1 cellular context compared by ENCODE assay signal in the genomic region with DNA sequence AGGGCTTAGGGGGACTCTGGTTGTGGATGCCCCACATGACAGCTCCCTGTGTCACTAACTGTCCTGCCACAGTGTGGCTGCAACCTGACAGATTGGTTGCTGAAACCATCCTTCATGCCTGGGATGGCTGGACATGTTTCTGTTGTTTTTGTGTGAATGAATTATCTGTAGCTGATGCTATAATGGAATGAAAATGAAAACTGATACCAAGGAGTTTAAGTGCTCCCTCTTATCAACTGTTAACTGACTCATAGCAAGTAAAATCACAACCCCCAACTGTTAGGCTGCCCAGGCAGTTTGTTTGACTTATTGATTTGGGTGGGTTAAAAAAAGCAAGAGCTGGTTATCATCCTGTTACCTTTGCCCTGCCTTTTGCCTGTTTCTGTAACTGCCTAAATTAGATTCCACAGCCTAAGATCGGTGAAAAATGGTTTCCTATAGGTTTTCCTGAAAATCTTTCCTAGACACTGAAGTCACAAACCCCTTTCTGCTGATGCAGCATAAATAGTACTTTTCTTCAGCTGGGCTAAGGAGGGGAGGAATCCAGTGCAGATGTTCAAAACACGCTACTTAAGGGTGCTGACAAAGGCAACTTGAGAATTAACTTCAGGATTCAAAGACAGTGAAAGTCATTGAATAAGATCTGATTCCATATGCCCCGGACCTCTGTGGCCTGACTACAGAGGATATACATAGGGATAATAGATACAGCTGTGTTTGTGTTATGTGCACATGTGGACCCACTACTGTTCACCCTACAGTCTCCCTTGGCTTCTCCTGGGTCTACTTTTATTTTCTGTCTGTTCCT.
TF ChIP-seq lines count a peak whose summit lies in the region.

No MANE protein-coding gene starts in this region.

TF ChIP-seq in HepG2, 621 proteins besides CTCF, POLR2A, EP300 and RAD21 (continued from another document and continues in another):
- TF ChIP-seq NAIF1 (CRISPR knock-in tag; IDR thresholded peaks at IDR 0.05; ENCODE audit: borderline replicate concordance) (no peak; the same call in 1 of the 2 replicates), ZNF816 (CRISPR knock-in tag; IDR thresholded peaks at IDR 0.05; ENCODE audit: borderline replicate concordance) (no peak), KLF13 (CRISPR knock-in tag; IDR thresholded peaks at IDR 0.05) (no peak), ZNF382 (CRISPR knock-in tag; IDR thresholded peaks at IDR 0.05; ENCODE audit: borderline replicate concordance) (no peak), ZNF773 (CRISPR knock-in tag; IDR thresholded peaks at IDR 0.05; ENCODE audit: borderline replicate concordance) (no peak), ZNF431 (CRISPR knock-in tag; IDR thresholded peaks at IDR 0.05; ENCODE audit: borderline replicate concordance, low read depth) (0 out of 2 replicates have a peak, but pooled peaks have one; percentile 40), ARID2 (CRISPR knock-in tag; IDR thresholded peaks at IDR 0.05; ENCODE audit: borderline replicate concordance) (peak; percentile 73; the same call in 1 of the 2 replicates), SKI (IDR thresholded peaks at IDR 0.05; ENCODE audit: partially characterized antibody) (no peak), NFATC3 (CRISPR knock-in tag; IDR thresholded peaks at IDR 0.05) (no peak), ZNF550 (CRISPR knock-in tag; IDR thresholded peaks at IDR 0.05; ENCODE audit: borderline replicate concordance) (no peak), ZNF251 (CRISPR knock-in tag; IDR thresholded peaks at IDR 0.05) (no peak), HOXD1 (CRISPR knock-in tag; IDR thresholded peaks at IDR 0.05) (no peak), ZNF253 (CRISPR knock-in tag; IDR thresholded peaks at IDR 0.05; ENCODE audit: borderline replicate concordance) (no peak), ZMYM2 (CRISPR knock-in tag; IDR thresholded peaks at IDR 0.05) (no peak), ZNF777 (CRISPR knock-in tag; IDR thresholded peaks at IDR 0.05) (no peak), PLRG1 (conservative IDR thresholded peaks at IDR 0.05) (no peak), ZNF75D (CRISPR knock-in tag; IDR thresholded peaks at IDR 0.05; ENCODE audit: borderline replicate concordance) (no peak), ATAD3A (CRISPR knock-in tag; IDR thresholded peaks at IDR 0.05) (no peak), ZNF10 (CRISPR knock-in tag; IDR thresholded peaks at IDR 0.05; ENCODE audit: borderline replicate concordance, low read depth) (no peak), ZNF629 (CRISPR knock-in tag; conservative IDR thresholded peaks at IDR 0.05) (no peak), ZNF652 (CRISPR knock-in tag; IDR thresholded peaks at IDR 0.05; ENCODE audit: borderline replicate concordance, low read depth) (peak; percentile 54; the same call in 1 of the 2 replicates), MTA3 (CRISPR knock-in tag; IDR thresholded peaks at IDR 0.05) (no peak), ZFP41 (CRISPR knock-in tag; IDR thresholded peaks at IDR 0.05; ENCODE audit: borderline replicate concordance) (no peak), WIZ (CRISPR knock-in tag; IDR thresholded peaks at IDR 0.05) (no peak), DMAP1 (CRISPR knock-in tag; IDR thresholded peaks at IDR 0.05) (no peak), CENPX (CRISPR knock-in tag; IDR thresholded peaks at IDR 0.05) (no peak), SRSF1 (optimal IDR thresholded peaks at IDR 0.05; ENCODE audit: low read depth, low read length) (no peak), ZNF546 (CRISPR knock-in tag; conservative IDR thresholded peaks at IDR 0.05) (no peak), NR2F2 (IDR thresholded peaks at IDR 0.05; ENCODE audit: borderline replicate concordance, low read depth) (peak; percentile 72; the same call in 1 of the 2 replicates), STAG1 (CRISPR knock-in tag; IDR thresholded peaks at IDR 0.05) (no peak), ZKSCAN8 (CRISPR knock-in tag; IDR thresholded peaks at IDR 0.05; ENCODE audit: borderline replicate concordance) (peak; percentile 77; the same call in 1 of the 2 replicates), ZNF451 (CRISPR knock-in tag; IDR thresholded peaks at IDR 0.05) (no peak), POLR2AphosphoS2 (IDR thresholded peaks at IDR 0.05; ENCODE audit: low read depth, low read length) (no peak), NPAS2 (CRISPR knock-in tag; IDR thresholded peaks at IDR 0.05; ENCODE audit: borderline replicate concordance) (no peak), AGO2 (optimal IDR thresholded peaks at IDR 0.05; ENCODE audit: low read depth, low read length) (no peak), ELF1 (CRISPR knock-in tag; IDR thresholded peaks at IDR 0.05) (0 out of 2 replicates have a peak, but pooled peaks have one; percentile 24), POGZ (CRISPR knock-in tag; IDR thresholded peaks at IDR 0.05) (peak; percentile 33; the same call in 1 of the 2 replicates), ATF7 (IDR thresholded peaks at IDR 0.05) (no peak), ATF7 (CRISPR knock-in tag; IDR thresholded peaks at IDR 0.05) (no peak), ARNTL (CRISPR knock-in tag; IDR thresholded peaks at IDR 0.05) (no peak), MED8 (CRISPR knock-in tag; IDR thresholded peaks at IDR 0.05; ENCODE audit: insufficient replicate concordance) (no peak), ZNF20 (CRISPR knock-in tag; IDR thresholded peaks at IDR 0.05) (no peak), SP5 (CRISPR knock-in tag; IDR thresholded peaks at IDR 0.05; ENCODE audit: borderline replicate concordance, low read depth) (peak; percentile 64; the same call in 1 of the 2 replicates), JUNB (CRISPR knock-in tag; IDR thresholded peaks at IDR 0.05; ENCODE audit: borderline replicate concordance) (peak; percentile 75), XBP1 (CRISPR knock-in tag; IDR thresholded peaks at IDR 0.05) (no peak), SOX13 (IDR thresholded peaks at IDR 0.05) (peak; percentile 24; the same call in 1 of the 2 replicates), SOX13 (CRISPR knock-in tag; conservative IDR thresholded peaks at IDR 0.05 in 1 of 2, IDR thresholded peaks at IDR 0.05 in 1 of 2) (peak in 1 of 2 experiments; percentile 87; a peak in 2 of 4 replicates), RBFOX2 (IDR thresholded peaks at IDR 0.05; ENCODE audit: low read depth, low read length) (no peak), SP4 (CRISPR knock-in tag; IDR thresholded peaks at IDR 0.05) (no peak), ZBTB8A (CRISPR knock-in tag; IDR thresholded peaks at IDR 0.05; ENCODE audit: borderline replicate concordance, low read depth) (no peak), FOXA1 (IDR thresholded peaks at IDR 0.05) (no peak), FOXA1 (CRISPR knock-in tag; IDR thresholded peaks at IDR 0.05) (peak; percentile 39; the same call in 1 of the 2 replicates)
- TF ChIP-seq, protein P1, sequence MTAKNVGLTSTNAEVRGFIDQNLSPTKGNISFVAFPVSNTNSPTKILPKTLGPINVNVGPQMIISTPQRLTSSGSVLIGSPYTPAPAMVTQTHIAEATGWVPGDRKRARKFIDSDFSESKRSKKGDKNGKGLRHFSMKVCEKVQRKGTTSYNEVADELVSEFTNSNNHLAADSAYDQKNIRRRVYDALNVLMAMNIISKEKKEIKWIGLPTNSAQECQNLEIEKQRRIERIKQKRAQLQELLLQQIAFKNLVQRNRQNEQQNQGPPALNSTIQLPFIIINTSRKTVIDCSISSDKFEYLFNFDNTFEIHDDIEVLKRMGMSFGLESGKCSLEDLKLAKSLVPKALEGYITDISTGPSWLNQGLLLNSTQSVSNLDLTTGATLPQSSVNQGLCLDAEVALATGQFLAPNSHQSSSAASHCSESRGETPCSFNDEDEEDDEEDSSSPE (CRISPR knock-in tag; IDR thresholded peaks at IDR 0.05) = peak; percentile 23; the same call in 1 of the 2 replicates
- TF ChIP-seq, protein P2, sequence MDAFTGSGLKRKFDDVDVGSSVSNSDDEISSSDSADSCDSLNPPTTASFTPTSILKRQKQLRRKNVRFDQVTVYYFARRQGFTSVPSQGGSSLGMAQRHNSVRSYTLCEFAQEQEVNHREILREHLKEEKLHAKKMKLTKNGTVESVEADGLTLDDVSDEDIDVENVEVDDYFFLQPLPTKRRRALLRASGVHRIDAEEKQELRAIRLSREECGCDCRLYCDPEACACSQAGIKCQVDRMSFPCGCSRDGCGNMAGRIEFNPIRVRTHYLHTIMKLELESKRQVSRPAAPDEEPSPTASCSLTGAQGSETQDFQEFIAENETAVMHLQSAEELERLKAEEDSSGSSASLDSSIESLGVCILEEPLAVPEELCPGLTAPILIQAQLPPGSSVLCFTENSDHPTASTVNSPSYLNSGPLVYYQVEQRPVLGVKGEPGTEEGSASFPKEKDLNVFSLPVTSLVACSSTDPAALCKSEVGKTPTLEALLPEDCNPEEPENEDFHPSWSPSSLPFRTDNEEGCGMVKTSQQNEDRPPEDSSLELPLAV (CRISPR knock-in tag; conservative IDR thresholded peaks at IDR 0.05; ENCODE audit: low read depth) = no peak
- TF ChIP-seq, protein P3, sequence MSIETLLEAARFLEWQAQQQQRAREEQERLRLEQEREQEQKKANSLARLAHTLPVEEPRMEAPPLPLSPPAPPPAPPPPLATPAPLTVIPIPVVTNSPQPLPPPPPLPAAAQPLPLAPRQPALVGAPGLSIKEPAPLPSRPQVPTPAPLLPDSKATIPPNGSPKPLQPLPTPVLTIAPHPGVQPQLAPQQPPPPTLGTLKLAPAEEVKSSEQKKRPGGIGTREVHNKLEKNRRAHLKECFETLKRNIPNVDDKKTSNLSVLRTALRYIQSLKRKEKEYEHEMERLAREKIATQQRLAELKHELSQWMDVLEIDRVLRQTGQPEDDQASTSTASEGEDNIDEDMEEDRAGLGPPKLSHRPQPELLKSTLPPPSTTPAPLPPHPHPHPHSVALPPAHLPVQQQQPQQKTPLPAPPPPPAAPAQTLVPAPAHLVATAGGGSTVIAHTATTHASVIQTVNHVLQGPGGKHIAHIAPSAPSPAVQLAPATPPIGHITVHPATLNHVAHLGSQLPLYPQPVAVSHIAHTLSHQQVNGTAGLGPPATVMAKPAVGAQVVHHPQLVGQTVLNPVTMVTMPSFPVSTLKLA (IDR thresholded peaks at IDR 0.05) = no peak
- TF ChIP-seq, protein P4, sequence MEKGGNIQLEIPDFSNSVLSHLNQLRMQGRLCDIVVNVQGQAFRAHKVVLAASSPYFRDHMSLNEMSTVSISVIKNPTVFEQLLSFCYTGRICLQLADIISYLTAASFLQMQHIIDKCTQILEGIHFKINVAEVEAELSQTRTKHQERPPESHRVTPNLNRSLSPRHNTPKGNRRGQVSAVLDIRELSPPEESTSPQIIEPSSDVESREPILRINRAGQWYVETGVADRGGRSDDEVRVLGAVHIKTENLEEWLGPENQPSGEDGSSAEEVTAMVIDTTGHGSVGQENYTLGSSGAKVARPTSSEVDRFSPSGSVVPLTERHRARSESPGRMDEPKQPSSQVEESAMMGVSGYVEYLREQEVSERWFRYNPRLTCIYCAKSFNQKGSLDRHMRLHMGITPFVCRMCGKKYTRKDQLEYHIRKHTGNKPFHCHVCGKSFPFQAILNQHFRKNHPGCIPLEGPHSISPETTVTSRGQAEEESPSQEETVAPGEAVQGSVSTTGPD (CRISPR knock-in tag; IDR thresholded peaks at IDR 0.05) = peak; percentile 87
- TF ChIP-seq, protein P5, sequence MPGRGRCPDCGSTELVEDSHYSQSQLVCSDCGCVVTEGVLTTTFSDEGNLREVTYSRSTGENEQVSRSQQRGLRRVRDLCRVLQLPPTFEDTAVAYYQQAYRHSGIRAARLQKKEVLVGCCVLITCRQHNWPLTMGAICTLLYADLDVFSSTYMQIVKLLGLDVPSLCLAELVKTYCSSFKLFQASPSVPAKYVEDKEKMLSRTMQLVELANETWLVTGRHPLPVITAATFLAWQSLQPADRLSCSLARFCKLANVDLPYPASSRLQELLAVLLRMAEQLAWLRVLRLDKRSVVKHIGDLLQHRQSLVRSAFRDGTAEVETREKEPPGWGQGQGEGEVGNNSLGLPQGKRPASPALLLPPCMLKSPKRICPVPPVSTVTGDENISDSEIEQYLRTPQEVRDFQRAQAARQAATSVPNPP (CRISPR knock-in tag; IDR thresholded peaks at IDR 0.05) = no peak
- TF ChIP-seq, protein P6, sequence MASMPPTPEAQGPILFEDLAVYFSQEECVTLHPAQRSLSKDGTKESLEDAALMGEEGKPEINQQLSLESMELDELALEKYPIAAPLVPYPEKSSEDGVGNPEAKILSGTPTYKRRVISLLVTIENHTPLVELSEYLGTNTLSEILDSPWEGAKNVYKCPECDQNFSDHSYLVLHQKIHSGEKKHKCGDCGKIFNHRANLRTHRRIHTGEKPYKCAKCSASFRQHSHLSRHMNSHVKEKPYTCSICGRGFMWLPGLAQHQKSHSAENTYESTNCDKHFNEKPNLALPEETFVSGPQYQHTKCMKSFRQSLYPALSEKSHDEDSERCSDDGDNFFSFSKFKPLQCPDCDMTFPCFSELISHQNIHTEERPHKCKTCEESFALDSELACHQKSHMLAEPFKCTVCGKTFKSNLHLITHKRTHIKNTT (CRISPR knock-in tag; IDR thresholded peaks at IDR 0.05) = no peak
- TF ChIP-seq, protein P7, sequence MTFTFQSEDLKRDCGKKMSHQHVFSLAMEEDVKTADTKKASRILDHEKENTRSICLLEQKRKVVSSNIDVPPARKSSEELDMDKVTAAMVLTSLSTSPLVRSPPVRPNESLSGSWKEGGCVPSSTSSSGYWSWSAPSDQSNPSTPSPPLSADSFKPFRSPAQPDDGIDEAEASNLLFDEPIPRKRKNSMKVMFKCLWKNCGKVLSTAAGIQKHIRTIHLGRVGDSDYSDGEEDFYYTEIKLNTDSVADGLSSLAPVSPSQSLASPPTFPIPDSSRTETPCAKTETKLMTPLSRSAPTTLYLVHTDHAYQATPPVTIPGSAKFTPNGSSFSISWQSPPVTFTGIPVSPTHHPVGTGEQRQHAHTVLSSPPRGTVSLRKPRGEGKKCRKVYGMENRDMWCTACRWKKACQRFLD (CRISPR knock-in tag; IDR thresholded peaks at IDR 0.05; ENCODE audit: borderline replicate concordance) = no peak
- TF ChIP-seq, protein P8, sequence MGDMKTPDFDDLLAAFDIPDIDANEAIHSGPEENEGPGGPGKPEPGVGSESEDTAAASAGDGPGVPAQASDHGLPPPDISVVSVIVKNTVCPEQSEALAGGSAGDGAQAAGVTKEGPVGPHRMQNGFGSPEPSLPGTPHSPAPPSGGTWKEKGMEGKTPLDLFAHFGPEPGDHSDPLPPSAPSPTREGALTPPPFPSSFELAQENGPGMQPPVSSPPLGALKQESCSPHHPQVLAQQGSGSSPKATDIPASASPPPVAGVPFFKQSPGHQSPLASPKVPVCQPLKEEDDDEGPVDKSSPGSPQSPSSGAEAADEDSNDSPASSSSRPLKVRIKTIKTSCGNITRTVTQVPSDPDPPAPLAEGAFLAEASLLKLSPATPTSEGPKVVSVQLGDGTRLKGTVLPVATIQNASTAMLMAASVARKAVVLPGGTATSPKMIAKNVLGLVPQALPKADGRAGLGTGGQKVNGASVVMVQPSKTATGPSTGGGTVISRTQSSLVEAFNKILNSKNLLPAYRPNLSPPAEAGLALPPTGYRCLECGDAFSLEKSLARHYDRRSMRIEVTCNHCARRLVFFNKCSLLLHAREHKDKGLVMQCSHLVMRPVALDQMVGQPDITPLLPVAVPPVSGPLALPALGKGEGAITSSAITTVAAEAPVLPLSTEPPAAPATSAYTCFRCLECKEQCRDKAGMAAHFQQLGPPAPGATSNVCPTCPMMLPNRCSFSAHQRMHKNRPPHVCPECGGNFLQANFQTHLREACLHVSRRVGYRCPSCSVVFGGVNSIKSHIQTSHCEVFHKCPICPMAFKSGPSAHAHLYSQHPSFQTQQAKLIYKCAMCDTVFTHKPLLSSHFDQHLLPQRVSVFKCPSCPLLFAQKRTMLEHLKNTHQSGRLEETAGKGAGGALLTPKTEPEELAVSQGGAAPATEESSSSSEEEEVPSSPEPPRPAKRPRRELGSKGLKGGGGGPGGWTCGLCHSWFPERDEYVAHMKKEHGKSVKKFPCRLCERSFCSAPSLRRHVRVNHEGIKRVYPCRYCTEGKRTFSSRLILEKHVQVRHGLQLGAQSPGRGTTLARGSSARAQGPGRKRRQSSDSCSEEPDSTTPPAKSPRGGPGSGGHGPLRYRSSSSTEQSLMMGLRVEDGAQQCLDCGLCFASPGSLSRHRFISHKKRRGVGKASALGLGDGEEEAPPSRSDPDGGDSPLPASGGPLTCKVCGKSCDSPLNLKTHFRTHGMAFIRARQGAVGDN (CRISPR knock-in tag; IDR thresholded peaks at IDR 0.05) = no peak
